In the genomic region with DNA sequence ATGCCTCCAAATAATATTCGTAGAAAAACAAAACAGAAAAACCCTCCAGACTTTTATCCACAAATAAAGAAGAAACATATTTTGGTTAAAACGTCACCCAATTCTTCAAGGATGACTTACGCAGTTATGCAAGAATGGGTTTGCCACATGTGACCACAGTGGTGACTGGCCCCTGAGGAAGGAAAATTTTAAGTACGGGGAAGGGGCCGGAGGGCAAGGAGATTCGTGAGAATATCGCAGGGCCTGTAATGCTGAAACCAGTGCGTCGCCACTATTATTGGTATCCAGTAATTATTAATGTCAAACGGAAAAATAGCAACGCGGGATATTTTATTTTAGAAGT, we compare ENCODE assay signal across 8 cellular contexts. TPM values are rescaled to one million over a fixed set of nuclear protein-coding genes. Genes with fewer than 3 reads are reported as not detected.
A peak's percentile ranks its signal among the peaks of the same experiment; 100 is the strongest.
DNase-seq lines count a peak whose midpoint lies in the region; ATAC-seq and TF ChIP-seq lines count a peak whose summit lies in the region.

No MANE protein-coding gene starts in this region.

- no peaks in the 10 kb centered on the region for H3K36me3 ChIP-seq in parathyroid adenoma (ENCODE audit: control insufficient read depth, insufficient read depth, low read length)

- no peaks in the 10 kb centered on the region for H3K27me3 ChIP-seq in parathyroid adenoma (ENCODE audit: control insufficient read depth, insufficient read depth, low read length)

- H3K4me3 ChIP-seq in parathyroid adenoma (ENCODE audit: low read depth, low read length) = peak overlapping the region; percentile 69

- H3K4me1 ChIP-seq in parathyroid adenoma = peaks cover 7% of the 10 kb centered on the region

- H3K79me2 ChIP-seq in parathyroid adenoma = no peaks in the 10 kb centered on the region

- CTCF ChIA-PET in activated CD8-positive, alpha-beta T cell treated with anti-CD3 and anti-CD28 coated beads for 36 hours (lab: Charles Lee) = interaction anchor here (0.9 to 1.1 kb wide), 3 partner anchors 31 to 287 kb away, joined by 3 read pairs; a partner anchor contains a TSS

- peak overlapping the region; percentile 48 for H3K27ac ChIP-seq in parathyroid adenoma

- ATAC-seq in activated CD8-positive, alpha-beta T cell treated with anti-CD3 and anti-CD28 coated beads for 36 hours = peak; percentile 6
- ATAC-seq in HG03571 (IDR thresholded peaks at IDR 0.05; ENCODE audit: unreplicated experiment) = no peak

- H2AFZ ChIP-seq in parathyroid adenoma = peak overlapping the region; percentile 71

- peak overlapping the region; percentile 82 for H3K4me2 ChIP-seq in parathyroid adenoma (ENCODE audit: low read length)

- intact Hi-C loops in activated CD8-positive, alpha-beta T cell treated with anti-CD3 and anti-CD28 coated beads for 36 hours (cut with micrococcal nuclease) = no loop called here

- no peak overlapping the region for H3K9ac ChIP-seq in parathyroid adenoma

- H3K9me3 ChIP-seq in parathyroid adenoma (ENCODE audit: control insufficient read depth, low read length) = no peaks in the 10 kb centered on the region

- H3K27ac Mint-ChIP-seq in activated CD8-positive, alpha-beta T cell treated with anti-CD3 and anti-CD28 coated beads for 36 hours = peak overlapping the region; percentile 87

- H3K27me3 Mint-ChIP-seq in activated CD8-positive, alpha-beta T cell treated with anti-CD3 and anti-CD28 coated beads for 36 hours = no peaks in the 10 kb centered on the region

- peaks cover 22% of the 10 kb centered on the region for H3K4me1 Mint-ChIP-seq in activated CD8-positive, alpha-beta T cell treated with anti-CD3 and anti-CD28 coated beads for 36 hours (ENCODE audit: low read depth)

- POLR2A ChIA-PET in activated CD8-positive, alpha-beta T cell treated with anti-CD3 and anti-CD28 coated beads for 36 hours (lab: Charles Lee) = interaction anchor here (0.6 to 1.9 kb wide), 5 partner anchors 10 to 140 kb away, joined by 3 to 8 read pairs (median 3); a partner anchor contains a TSS

- peak overlapping the region; percentile 81 for H3K4me3 Mint-ChIP-seq in activated CD8-positive, alpha-beta T cell treated with anti-CD3 and anti-CD28 coated beads for 36 hours

- peaks cover 26% of the 10 kb centered on the region for H3K36me3 Mint-ChIP-seq in activated CD8-positive, alpha-beta T cell treated with anti-CD3 and anti-CD28 coated beads for 36 hours (ENCODE audit: low read depth)

- TF ChIP-seq CTCF in activated CD8-positive, alpha-beta T cell treated with anti-CD3 and anti-CD28 coated beads for 36 hours (IDR thresholded peaks at IDR 0.05) = no peak
- TF ChIP-seq CTCF in parathyroid adenoma (IDR thresholded peaks at IDR 0.05) = no peak

- peak; percentile 43 for DNase-seq in stimulated activated CD4-positive, alpha-beta T cell treated with anti-CD3 and anti-CD28 coated beads, Interleukin-15, amount 100 ng/mL, for 24 hours
- no peak for DNase-seq in stimulated activated CD4-positive, alpha-beta T cell treated with anti-CD3 and anti-CD28 coated beads, Interleukin-4, amount 100 ng/mL, for 4 hours
- DNase-seq in HT1080 (ENCODE audit: low read depth) (peak; percentile 70), foreskin melanocyte (peak; percentile 78)
- DNase-seq in activated CD8-positive, alpha-beta T cell treated with anti-CD3 and anti-CD28 coated beads for 36 hours = peak; percentile 53
- DNase-seq in effector CD8-positive, alpha-beta T cell (lab: John Stamatoyannopoulos, UW) = no peak

- peaks cover 1% of the 10 kb centered on the region for H3K9me3 Mint-ChIP-seq in activated CD8-positive, alpha-beta T cell treated with anti-CD3 and anti-CD28 coated beads for 36 hours

RNA-seq across cellular contexts. Expression of a gene that starts 0.6 kb away (rescaled TPM):
- 154 and 174 TPM in 2 replicates for total RNA-seq in HT1080 (2014; rRNA removed; shearing (Covaris generic))
- polyA plus RNA-seq in HT1080 (2015; cell fraction: cytosol; rRNA removed) = 107 and 131 TPM in 2 replicates
- polyA plus RNA-seq in HT1080 (2015; cell fraction: nucleus; rRNA removed) = 42.0 and 53.9 TPM in 2 replicates
- 100 to 1,000 TPM; 127 to 130 TPM for total RNA-seq in activated CD8-positive, alpha-beta T cell treated with anti-CD3 and anti-CD28 coated beads for 36 hours

RNA-seq across cellular contexts. Expression of a gene that starts 36.5 kb away (rescaled TPM):
- total RNA-seq in HT1080 (2014; rRNA removed; shearing (Covaris generic)) = 18.7 and 20.6 TPM in 2 replicates
- polyA plus RNA-seq in HT1080 (2015; cell fraction: cytosol; rRNA removed) = 8.4 and 9.4 TPM in 2 replicates
- polyA plus RNA-seq in HT1080 (2015; cell fraction: nucleus; rRNA removed) = 21.8 and 23.4 TPM in 2 replicates
- 10 to 100 TPM; 18.8 to 19.4 TPM for total RNA-seq in activated CD8-positive, alpha-beta T cell treated with anti-CD3 and anti-CD28 coated beads for 36 hours

RNA-seq across cellular contexts. Expression of a gene that starts 56.4 kb away (rescaled TPM):
- total RNA-seq in HT1080 (2014; rRNA removed; shearing (Covaris generic)) = 16.9 and 18.4 TPM in 2 replicates
- 13.7 and 16.3 TPM in 2 replicates for polyA plus RNA-seq in HT1080 (2015; cell fraction: cytosol; rRNA removed)
- polyA plus RNA-seq in HT1080 (2015; cell fraction: nucleus; rRNA removed) = 3.9 and 4.2 TPM in 2 replicates
- total RNA-seq in activated CD8-positive, alpha-beta T cell treated with anti-CD3 and anti-CD28 coated beads for 36 hours = 10 to 100 TPM in 1 of 2 experiments, 1 to 10 TPM in 1; 8.8 to 10.2 TPM

Comparison
In these comparisons a context has a peak if more than half of its experiments do, and no peak if none do; other contexts are left out.
1. DNase-seq: peak in stimulated activated CD4-positive, alpha-beta T cell treated with anti-CD3 and anti-CD28 coated beads, Interleukin-15, amount 100 ng/mL, for 24 hours (single experiment), HT1080 (single experiment), activated CD8-positive, alpha-beta T cell treated with anti-CD3 and anti-CD28 coated beads for 36 hours (single experiment) and foreskin melanocyte (single experiment); none in stimulated activated CD4-positive, alpha-beta T cell treated with anti-CD3 and anti-CD28 coated beads, Interleukin-4, amount 100 ng/mL, for 4 hours (0 of 2) and effector CD8-positive, alpha-beta T cell (single experiment).